Comparison of ENCODE assay signal across 19 cellular contexts in the genomic region with DNA sequence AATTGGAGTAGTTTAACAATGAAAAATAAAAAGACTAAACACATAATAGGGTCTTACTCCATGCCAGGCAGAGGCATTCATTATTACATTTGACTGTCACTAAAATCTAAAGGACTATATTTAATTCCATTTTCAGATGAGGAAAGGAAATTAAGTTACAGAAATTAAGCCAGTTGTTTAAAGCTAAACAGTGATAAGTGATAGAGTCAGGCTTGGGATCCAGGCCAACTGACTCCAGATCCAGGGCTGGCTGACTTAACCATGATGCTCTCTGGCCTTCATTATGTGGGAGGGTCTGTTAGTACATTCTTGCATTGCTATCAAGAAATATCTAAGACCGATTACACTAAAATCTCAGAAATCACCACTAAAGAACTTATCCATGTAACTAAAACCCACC.
DNase-seq lines count a peak whose midpoint lies in the region; ATAC-seq and TF ChIP-seq lines count a peak whose summit lies in the region.
"Had no signal": no experiment of that assay in that cellular context is flagged by ENCODE, and none has a peak within 500 bp of the region (broad histone marks: within the 10 kb centered on the region; RNA-seq: fewer than 3 reads in every experiment).

No MANE protein-coding gene starts in this region.

- peaks cover 2% of the 10 kb centered on the region for H3K4me1 ChIP-seq in fibroblast of lung (ENCODE audit: control insufficient read depth, extremely low read depth, insufficient read depth, low read length)

- no peaks in the 10 kb centered on the region for H4K20me1 ChIP-seq in fibroblast of lung (ENCODE audit: control insufficient read depth, extremely low read depth, insufficient read depth, low read length)

- no peaks in the 10 kb centered on the region for H3K27me3 ChIP-seq in fibroblast of lung (ENCODE audit: control insufficient read depth, insufficient read depth, low read length)
- H3K27me3 ChIP-seq: SJSA1 had no signal

- H3K9ac ChIP-seq in fibroblast of lung (ENCODE audit: insufficient read depth, low read length): no peak overlapping the region

- H3K36me3 ChIP-seq in fibroblast of lung (ENCODE audit: control insufficient read depth, insufficient read depth, low read length): no peaks in the 10 kb centered on the region
- H3K36me3 ChIP-seq: SJSA1 had no signal

- TF ChIP-seq CTCF in fibroblast of lung (conservative IDR thresholded peaks at IDR 0.05 in 1 of 2, IDR thresholded peaks at IDR 0.05 in 1 of 2; ENCODE audit: low read depth in 1 of 2, low read length in 2 of 2): no peak
- no peak for TF ChIP-seq CTCF in omental fat pad (IDR thresholded peaks at IDR 0.05)

- no peak overlapping the region for H2AFZ ChIP-seq in fibroblast of lung (ENCODE audit: low read length)

- H3K4me2 ChIP-seq in fibroblast of lung (ENCODE audit: extremely low read depth, insufficient read depth, low read length): peak overlapping the region; percentile 38

- ATAC-seq in omental fat pad (ENCODE audit: low FRiP score): peak; percentile 62
- ATAC-seq in GM18873 (IDR thresholded peaks at IDR 0.05; ENCODE audit: low FRiP score, unreplicated experiment): no peak
- ATAC-seq: Panc1 had no signal

- peak; percentile 26 for DNase-seq in HCEC 1CT
- peak; percentile 79 for DNase-seq in amniotic epithelial cell (ENCODE audit: low read depth)
- peak; percentile 40 to 46 for DNase-seq in fibroblast of lung (ENCODE audit: low read depth in 2 of 2)
- no peak for DNase-seq in omental fat pad (ENCODE audit: low spot score)
- DNase-seq in HK-2 (ENCODE audit: unreplicated experiment): no peak
- DNase-seq in NCI-H345 (lab: John Stamatoyannopoulos, UW): no peak
- DNase-seq: C1 segment of cervical spinal cord; CD8-positive, alpha-beta memory T cell; DMS53; H9; Karpas-422; NCI-H1048; NCI-H1436; NCI-H1930; NCI-H446; NCI-H526 treated with DMSO at 0.1 percent for 48 hours had no signal

- H3K27ac ChIP-seq in fibroblast of lung (ENCODE audit: insufficient read depth, low read length): no peak overlapping the region
- H3K27ac ChIP-seq: SJSA1 had no signal

- no peaks in the 10 kb centered on the region for H3K9me3 ChIP-seq in fibroblast of lung (ENCODE audit: control insufficient read depth, insufficient read depth, low read depth, low read length)
- H3K9me3 ChIP-seq: SJSA1 had no signal

- H3K4me3 ChIP-seq in fibroblast of lung (replicated peaks in 1 of 4; ENCODE audit: control extremely low read depth in 1 of 4, insufficient read depth in 1 of 4, low read depth in 3 of 4, low read length in 4 of 4): no peak overlapping the region
- H3K4me3 ChIP-seq: SJSA1 had no signal

- H3K79me2 ChIP-seq in fibroblast of lung (ENCODE audit: control insufficient read depth, insufficient read depth, low read length): no peaks in the 10 kb centered on the region

Comparison
In these comparisons a context has a peak if more than half of its experiments do, and no peak if none do; other contexts are left out.
1. DNase-seq: peak in HCEC 1CT (single experiment), amniotic epithelial cell (single experiment) and fibroblast of lung (2 of 2); none in omental fat pad (single experiment), HK-2 (single experiment) and NCI-H345 (single experiment).